In genomic region chr2:25376750-25377621, GRCh38 we compare ENCODE assay signal across 1 cellular context.
TF ChIP-seq lines count a peak whose summit lies in the region.

No MANE protein-coding gene starts in this region.

TF ChIP-seq in K562, 482 proteins besides CTCF, POLR2A, EP300 and RAD21 (continued from another document and continues in another):
- no peak for TF ChIP-seq FOXP4 (CRISPR knock-in tag; IDR thresholded peaks at IDR 0.05; ENCODE audit: borderline replicate concordance)
- TF ChIP-seq TAF9B (IDR thresholded peaks at IDR 0.05; ENCODE audit: partially characterized antibody) = no peak
- TF ChIP-seq CHD1 (IDR thresholded peaks at IDR 0.05; ENCODE audit: low read length) = no peak
- no peak for TF ChIP-seq ZNF217 (CRISPR knock-in tag; IDR thresholded peaks at IDR 0.05)
- TF ChIP-seq STAT5B (CRISPR knock-in tag; IDR thresholded peaks at IDR 0.05) = no peak
- no peak for TF ChIP-seq BMI1 (IDR thresholded peaks at IDR 0.05; ENCODE audit: low read length)
- TF ChIP-seq TAL1 (IDR thresholded peaks at IDR 0.05) = no peak
- TF ChIP-seq ETV6 (IDR thresholded peaks at IDR 0.05; ENCODE audit: borderline replicate concordance in 1 of 2, low read depth in 2 of 2, low read length in 1 of 2) = no peak
- TF ChIP-seq ETV6 (CRISPR knock-in tag; IDR thresholded peaks at IDR 0.05; ENCODE audit: borderline replicate concordance) = no peak
- no peak for TF ChIP-seq ZC3H4 (CRISPR knock-in tag; IDR thresholded peaks at IDR 0.05; ENCODE audit: borderline replicate concordance)
- TF ChIP-seq CTCFL (IDR thresholded peaks at IDR 0.05; ENCODE audit: borderline replicate concordance, insufficient read depth, low read depth, low read length, poor library complexity, severe bottlenecking) = peak; percentile 40
- peak; percentile 83 for TF ChIP-seq L3MBTL2 (IDR thresholded peaks at IDR 0.05)
- no peak for TF ChIP-seq ZNF134 (CRISPR knock-in tag; conservative IDR thresholded peaks at IDR 0.05)
- TF ChIP-seq TGIF2 (CRISPR knock-in tag; IDR thresholded peaks at IDR 0.05) = no peak
- no peak for TF ChIP-seq ZNF639 (CRISPR knock-in tag; conservative IDR thresholded peaks at IDR 0.05 in 1 of 2, IDR thresholded peaks at IDR 0.05 in 1 of 2)
- TF ChIP-seq MLLT1 (IDR thresholded peaks at IDR 0.05) = no peak
- TF ChIP-seq SRSF1 (IDR thresholded peaks at IDR 0.05; ENCODE audit: low read depth, low read length) = no peak
- TF ChIP-seq PTTG1 (tag; IDR thresholded peaks at IDR 0.05; ENCODE audit: low read depth) = no peak
- TF ChIP-seq HBP1 (CRISPR knock-in tag; IDR thresholded peaks at IDR 0.05) = no peak
- no peak for TF ChIP-seq ZNF77 (CRISPR knock-in tag; IDR thresholded peaks at IDR 0.05)
- TF ChIP-seq ELK1 (CRISPR knock-in tag; IDR thresholded peaks at IDR 0.05) = no peak
- TF ChIP-seq DIDO1 (tag; IDR thresholded peaks at IDR 0.05; ENCODE audit: low read depth) = no peak
- TF ChIP-seq SOX6 (IDR thresholded peaks at IDR 0.05) = peak; percentile 54; the same call in 1 of the 2 replicates
- 0 out of 2 replicates have a peak, but pooled peaks have one; percentile 14 for TF ChIP-seq FOXP1 (CRISPR knock-in tag; IDR thresholded peaks at IDR 0.05)
- TF ChIP-seq FOXK1 (CRISPR knock-in tag; IDR thresholded peaks at IDR 0.05; ENCODE audit: borderline replicate concordance) = no peak
- TF ChIP-seq USF2 (CRISPR knock-in tag; IDR thresholded peaks at IDR 0.05) = peak; percentile 73
- TF ChIP-seq RB1 (IDR thresholded peaks at IDR 0.05; ENCODE audit: low read depth) = peak; percentile 80
- no peak for TF ChIP-seq HDAC8 (tag; IDR thresholded peaks at IDR 0.05)
- peak; percentile 98 for TF ChIP-seq ZBTB7A (IDR thresholded peaks at IDR 0.05; ENCODE audit: borderline replicate concordance, control insufficient read depth, low read depth, low read length)
- TF ChIP-seq NCOA2 (IDR thresholded peaks at IDR 0.05; ENCODE audit: partially characterized antibody in 2 of 2) = no peak
- TF ChIP-seq RBM39 (optimal IDR thresholded peaks at IDR 0.05; ENCODE audit: low read depth, low read length) = no peak
- TF ChIP-seq SNRNP70 (optimal IDR thresholded peaks at IDR 0.05; ENCODE audit: low read depth, low read length) = no peak
- no peak for TF ChIP-seq C11orf30 (IDR thresholded peaks at IDR 0.05; ENCODE audit: low read depth)
- no peak for TF ChIP-seq CHD4 (IDR thresholded peaks at IDR 0.05; ENCODE audit: insufficient read depth, insufficient replicate concordance, low read depth, low read length, poor library complexity, severe bottlenecking)
- no peak for TF ChIP-seq ZNF696 (CRISPR knock-in tag; conservative IDR thresholded peaks at IDR 0.05)
- TF ChIP-seq ZFP36 (IDR thresholded peaks at IDR 0.05; ENCODE audit: low read depth, low read length, partially characterized antibody) = peak; percentile 66
- peak; percentile 57 to 82 for TF ChIP-seq E2F6 (IDR thresholded peaks at IDR 0.05; ENCODE audit: borderline replicate concordance in 1 of 2, extremely low read depth in 1 of 2, insufficient read depth in 1 of 2, insufficient read length in 1 of 2, low read depth in 1 of 2, low read length in 1 of 2, poor library complexity in 1 of 2, severe bottlenecking in 1 of 2)
- TF ChIP-seq ZNF507 (tag; conservative IDR thresholded peaks at IDR 0.05) = no peak
